ENCODE assay signal across 1 cellular context in the genomic region with DNA sequence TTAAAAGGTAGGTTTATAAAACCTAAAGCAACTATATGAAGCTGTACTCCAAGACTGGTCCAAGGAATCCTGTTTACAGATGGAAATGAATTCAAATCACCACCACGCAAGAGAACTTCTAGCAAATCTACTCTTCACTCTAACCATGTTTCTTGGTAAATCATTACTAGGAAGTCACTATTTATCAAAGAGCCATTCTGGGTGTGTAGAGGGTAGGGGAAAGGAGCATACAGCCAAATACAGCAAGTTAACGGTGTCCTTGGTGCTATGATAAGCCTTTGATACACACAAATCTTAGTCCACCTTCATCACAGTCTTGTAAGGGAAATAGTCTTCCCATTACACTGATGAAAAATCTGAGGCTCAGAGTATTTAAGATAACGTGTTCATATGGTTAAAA.
TF ChIP-seq lines count a peak whose summit lies in the region.

No MANE protein-coding gene starts in this region.

TF ChIP-seq in GM12878, 131 proteins besides CTCF, POLR2A, EP300 and RAD21:
- no peak for TF ChIP-seq CHD2 (IDR thresholded peaks at IDR 0.05; ENCODE audit: borderline replicate concordance, low read depth, low read length)
- no peak for TF ChIP-seq SKIL (IDR thresholded peaks at IDR 0.05; ENCODE audit: low read depth, poor library complexity, severe bottlenecking)
- TF ChIP-seq CREM (IDR thresholded peaks at IDR 0.05; ENCODE audit: low read depth) = no peak
- no peak for TF ChIP-seq TCF12 (IDR thresholded peaks at IDR 0.05; ENCODE audit: low read depth, low read length)
- no peak for TF ChIP-seq TCF7 (IDR thresholded peaks at IDR 0.05; ENCODE audit: borderline replicate concordance)
- TF ChIP-seq STAT3 (IDR thresholded peaks at IDR 0.05; ENCODE audit: low read depth, low read length) = no peak
- TF ChIP-seq E2F4 (IDR thresholded peaks at IDR 0.05; ENCODE audit: low read depth, low read length) = no peak
- TF ChIP-seq CHD4 (IDR thresholded peaks at IDR 0.05) = no peak
- TF ChIP-seq ZBED1 (IDR thresholded peaks at IDR 0.05; ENCODE audit: borderline replicate concordance) = no peak
- TF ChIP-seq POU2F2 (IDR thresholded peaks at IDR 0.05; ENCODE audit: borderline replicate concordance, low read depth, low read length) = no peak
- TF ChIP-seq SIN3A (IDR thresholded peaks at IDR 0.05; ENCODE audit: low read depth, low read length) = no peak
- TF ChIP-seq SRF (IDR thresholded peaks at IDR 0.05; ENCODE audit: low read depth in 2 of 2, low read length in 2 of 2) = no peak
- no peak for TF ChIP-seq RELA (IDR thresholded peaks at IDR 0.05; ENCODE audit: borderline replicate concordance, partially characterized antibody)
- no peak for TF ChIP-seq BRCA1 (IDR thresholded peaks at IDR 0.05; ENCODE audit: low read depth, low read length)
- TF ChIP-seq RCOR1 (conservative IDR thresholded peaks at IDR 0.05; ENCODE audit: low read depth, low read length) = no peak
- no peak for TF ChIP-seq ZNF592 (IDR thresholded peaks at IDR 0.05)
